ENCODE assay signal across 1 cellular context in the genomic region with DNA sequence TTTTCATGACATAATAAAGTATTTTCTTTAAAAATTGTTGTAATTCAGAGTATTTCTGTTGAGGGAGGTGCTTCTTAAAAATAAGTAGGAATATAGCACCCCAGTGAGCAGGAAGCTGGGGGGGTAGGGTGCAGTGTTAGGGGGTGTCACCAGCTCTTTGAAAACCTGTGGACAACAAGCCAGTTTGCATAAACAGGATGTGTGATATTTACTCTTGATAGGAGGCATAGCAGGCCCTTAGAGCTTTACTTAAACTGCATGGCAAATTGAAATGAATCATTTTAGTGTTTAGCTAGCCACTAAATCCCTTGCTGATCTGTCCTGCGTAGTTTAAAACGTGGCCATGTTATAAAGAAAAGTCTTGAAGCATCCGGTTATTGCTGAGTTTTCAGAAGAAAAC.
TF ChIP-seq lines count a peak whose summit lies in the region.

No MANE protein-coding gene starts in this region.

TF ChIP-seq in H1, 55 proteins besides CTCF, POLR2A, EP300 and RAD21:
- TF ChIP-seq CHD2 (IDR thresholded peaks at IDR 0.05; ENCODE audit: low read length) (no peak), CREB1 (IDR thresholded peaks at IDR 0.05) (no peak), PHF8 (conservative IDR thresholded peaks at IDR 0.05; ENCODE audit: low read depth, low read length) (no peak), KDM4A (IDR thresholded peaks at IDR 0.05; ENCODE audit: low read depth, low read length, severe bottlenecking) (no peak), EGR1 (IDR thresholded peaks at IDR 0.05; ENCODE audit: borderline replicate concordance, low read depth, low read length) (no peak), SUZ12 (IDR thresholded peaks at IDR 0.05; ENCODE audit: low read length) (no peak), JUN (IDR thresholded peaks at IDR 0.05; ENCODE audit: low read depth, low read length) (no peak)
- TF ChIP-seq, protein P1, sequence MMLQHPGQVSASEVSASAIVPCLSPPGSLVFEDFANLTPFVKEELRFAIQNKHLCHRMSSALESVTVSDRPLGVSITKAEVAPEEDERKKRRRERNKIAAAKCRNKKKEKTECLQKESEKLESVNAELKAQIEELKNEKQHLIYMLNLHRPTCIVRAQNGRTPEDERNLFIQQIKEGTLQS (IDR thresholded peaks at IDR 0.05; ENCODE audit: insufficient read depth, low read depth, low read length): no peak
